16 cellular contexts compared by ENCODE assay signal in genomic region chr12:66164349-66164821, GRCh38. TPM values are rescaled to one million over a fixed set of nuclear protein-coding genes. Genes with fewer than 3 reads are reported as not detected.
A peak's percentile ranks its signal among the peaks of the same experiment; 100 is the strongest.
DNase-seq lines count a peak whose midpoint lies in the region; TF ChIP-seq lines count a peak whose summit lies in the region.
"Had no signal": no experiment of that assay in that cellular context is flagged by ENCODE, and none has a peak within 500 bp of the region (broad histone marks: within the 10 kb centered on the region; RNA-seq: fewer than 3 reads in every experiment).

No MANE protein-coding gene starts in this region.

- H3K36me3 ChIP-seq in adipocyte (ENCODE audit: control insufficient read depth, insufficient read depth, low read length, severe bottlenecking) (peaks cover 16% of the 10 kb centered on the region), testis (ENCODE audit: low read depth, missing control alignments) (no peaks in the 10 kb centered on the region)
- H3K36me3 ChIP-seq: right lobe of liver had no signal

- intact Hi-C loops in testis (cut with DNase I; ENCODE audit: low total_unique reads) = no loop called here

- peaks cover 22% of the 10 kb centered on the region for H3K4me1 ChIP-seq in adipocyte (ENCODE audit: control insufficient read depth, insufficient read depth, low read length)
- no peaks in the 10 kb centered on the region for H3K4me1 ChIP-seq in testis

- no peak overlapping the region for H3K9ac ChIP-seq in adipocyte (ENCODE audit: low read length)

- H3K4me3 ChIP-seq in AG10803 (ENCODE audit: low read length) (no peak overlapping the region), adipocyte (ENCODE audit: low read length) (peak overlapping the region; percentile 32), testis (no peak overlapping the region)
- H3K4me3 ChIP-seq: right lobe of liver had no signal

- DNase-seq in AG10803 (ENCODE audit: low read depth) (peak; percentile 33), EH (ENCODE audit: low read depth) (peak; percentile 36), adipocyte (ENCODE audit: low read depth) (no peak), iris pigment epithelial cell (ENCODE audit: low read depth) (peak; percentile 71), GF-D8 (lab: John Stamatoyannopoulos, UW) (no peak), testis (no peak)
- no peak for DNase-seq in stimulated activated CD4-positive, alpha-beta T cell treated with anti-CD3 and anti-CD28 coated beads, Interleukin-15, amount 100 ng/mL, for 24 hours
- DNase-seq: activated CD8-positive, alpha-beta memory T cell treated with anti-CD3 and anti-CD28 coated beads for 24 hours; activated effector memory CD4-positive, alpha-beta T cell treated with anti-CD3 and anti-CD28 coated beads, Interleukin-2, amount 50 U/mL, for 16 hours; cortex of kidney; MV-4-11; NCI-H2029; NCI-H446 treated with DMSO at 0.1 percent for 48 hours; right lobe of liver; stimulated activated CD4-positive, alpha-beta T cell treated with anti-CD3 and anti-CD28 coated beads, Interleukin-1b, Interleukin-23, amount 100 ng/mL, for 48 hours had no signal

- H3K9me3 ChIP-seq in adipocyte (ENCODE audit: control insufficient read depth, low read length) = peaks cover 7% of the 10 kb centered on the region
- no peaks in the 10 kb centered on the region for H3K9me3 ChIP-seq in testis
- H3K9me3 ChIP-seq: right lobe of liver had no signal

- H3K27me3 ChIP-seq in adipocyte (replicated peaks; ENCODE audit: control insufficient read depth, insufficient read depth, low read length) (no peaks in the 10 kb centered on the region), testis (no peaks in the 10 kb centered on the region)
- H3K27me3 ChIP-seq: right lobe of liver had no signal

- TF ChIP-seq POLR2A in testis (IDR thresholded peaks at IDR 0.05) = no peak

- no peak overlapping the region for H3K27ac ChIP-seq in testis
- H3K27ac ChIP-seq: right lobe of liver, RWPE1 had no signal

- no peak for TF ChIP-seq CTCF in AG10803 (conservative IDR thresholded peaks at IDR 0.05; ENCODE audit: low read length)
- TF ChIP-seq CTCF in testis (IDR thresholded peaks at IDR 0.05) = no peak

- WGBS in testis, 2 donors = 85 to 89% methylated on average over 3 of the region's 3 CpGs

RNA-seq across cellular contexts. Expression of gene TMBIM4, which starts 5.4 kb away (rescaled TPM):
- total RNA-seq in testis = 100 to 1,000 TPM; 175 to 205 TPM
- 462 TPM for polyA plus RNA-seq in testis (ENCODE audit: insufficient read depth, low read depth, low replicate concordance)

RNA-seq across cellular contexts. Expression of gene IRAK3, which starts 24.6 kb away (rescaled TPM):
- 1 to 10 TPM; 6.1 to 7.0 TPM for total RNA-seq in testis
- polyA plus RNA-seq in testis (ENCODE audit: insufficient read depth, low read depth, low replicate concordance) = 3.1 TPM

RNA-seq across cellular contexts. Expression of gene LLPH, which starts 33.8 kb away (rescaled TPM):
- total RNA-seq in testis = 10 to 100 TPM; 12.9 to 17.3 TPM
- 36.5 TPM for polyA plus RNA-seq in testis (ENCODE audit: insufficient read depth, low read depth, low replicate concordance)

Comparison
In these comparisons a context has a peak if more than half of its experiments do, and no peak if none do; other contexts are left out.
1. DNase-seq: peak in AG10803 (single experiment), EH (single experiment) and iris pigment epithelial cell (single experiment); none in adipocyte (single experiment), GF-D8 (single experiment), testis (single experiment) and stimulated activated CD4-positive, alpha-beta T cell treated with anti-CD3 and anti-CD28 coated beads, Interleukin-15, amount 100 ng/mL, for 24 hours (single experiment).